1 cellular context compared by ENCODE assay signal in the genomic region with DNA sequence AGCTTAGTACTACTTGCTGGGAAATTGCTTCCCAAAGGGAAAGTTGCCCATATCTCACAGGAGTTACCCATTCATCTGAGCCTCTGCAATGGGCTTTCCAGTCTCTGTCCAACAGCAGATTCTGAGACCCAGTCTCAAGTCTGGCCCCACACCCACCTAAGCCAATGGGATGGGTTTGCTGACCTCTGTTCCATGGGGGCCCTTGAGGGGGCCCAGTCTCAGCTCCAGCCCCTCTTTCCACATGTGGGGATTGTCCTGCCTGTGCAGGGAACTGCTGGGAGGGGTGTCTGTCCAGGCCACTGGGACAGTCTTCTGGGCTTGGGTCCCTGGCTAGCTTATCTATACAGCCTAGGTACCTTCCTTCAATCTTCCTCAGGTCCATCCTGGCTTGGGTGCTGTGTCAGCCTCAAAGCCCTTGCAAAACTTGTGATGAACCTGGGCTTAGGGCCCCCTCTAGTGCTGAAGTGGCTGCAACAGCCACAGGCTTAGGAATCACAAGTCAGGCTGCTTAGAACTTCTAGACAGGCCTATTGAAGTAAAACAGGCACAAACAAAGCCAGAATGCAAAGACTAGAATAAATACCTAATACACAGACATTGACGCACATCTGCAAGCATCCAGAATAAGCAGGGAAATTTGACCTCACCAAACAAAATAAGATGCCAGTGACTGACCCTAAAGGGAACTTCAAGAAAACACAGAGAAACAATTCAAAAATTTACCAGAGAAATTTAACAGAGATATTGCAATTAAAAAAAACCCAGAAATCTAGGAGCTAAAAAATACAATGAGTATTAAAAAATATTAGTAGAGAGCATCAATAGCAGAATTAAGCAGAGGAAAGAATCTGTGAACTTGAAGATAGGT.
TF ChIP-seq lines count a peak whose summit lies in the region.

No MANE protein-coding gene starts in this region.

TF ChIP-seq in WTC11, 78 proteins besides CTCF, POLR2A, EP300 and RAD21 (continued from another document):
- TF ChIP-seq, protein P1, sequence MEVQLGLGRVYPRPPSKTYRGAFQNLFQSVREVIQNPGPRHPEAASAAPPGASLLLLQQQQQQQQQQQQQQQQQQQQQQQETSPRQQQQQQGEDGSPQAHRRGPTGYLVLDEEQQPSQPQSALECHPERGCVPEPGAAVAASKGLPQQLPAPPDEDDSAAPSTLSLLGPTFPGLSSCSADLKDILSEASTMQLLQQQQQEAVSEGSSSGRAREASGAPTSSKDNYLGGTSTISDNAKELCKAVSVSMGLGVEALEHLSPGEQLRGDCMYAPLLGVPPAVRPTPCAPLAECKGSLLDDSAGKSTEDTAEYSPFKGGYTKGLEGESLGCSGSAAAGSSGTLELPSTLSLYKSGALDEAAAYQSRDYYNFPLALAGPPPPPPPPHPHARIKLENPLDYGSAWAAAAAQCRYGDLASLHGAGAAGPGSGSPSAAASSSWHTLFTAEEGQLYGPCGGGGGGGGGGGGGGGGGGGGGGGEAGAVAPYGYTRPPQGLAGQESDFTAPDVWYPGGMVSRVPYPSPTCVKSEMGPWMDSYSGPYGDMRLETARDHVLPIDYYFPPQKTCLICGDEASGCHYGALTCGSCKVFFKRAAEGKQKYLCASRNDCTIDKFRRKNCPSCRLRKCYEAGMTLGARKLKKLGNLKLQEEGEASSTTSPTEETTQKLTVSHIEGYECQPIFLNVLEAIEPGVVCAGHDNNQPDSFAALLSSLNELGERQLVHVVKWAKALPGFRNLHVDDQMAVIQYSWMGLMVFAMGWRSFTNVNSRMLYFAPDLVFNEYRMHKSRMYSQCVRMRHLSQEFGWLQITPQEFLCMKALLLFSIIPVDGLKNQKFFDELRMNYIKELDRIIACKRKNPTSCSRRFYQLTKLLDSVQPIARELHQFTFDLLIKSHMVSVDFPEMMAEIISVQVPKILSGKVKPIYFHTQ (CRISPR knock-in tag; IDR thresholded peaks at IDR 0.05): no peak
TF ChIP-seq in WTC11: peak in this region for 0.
